1 cellular context compared by ENCODE assay signal in the genomic region with DNA sequence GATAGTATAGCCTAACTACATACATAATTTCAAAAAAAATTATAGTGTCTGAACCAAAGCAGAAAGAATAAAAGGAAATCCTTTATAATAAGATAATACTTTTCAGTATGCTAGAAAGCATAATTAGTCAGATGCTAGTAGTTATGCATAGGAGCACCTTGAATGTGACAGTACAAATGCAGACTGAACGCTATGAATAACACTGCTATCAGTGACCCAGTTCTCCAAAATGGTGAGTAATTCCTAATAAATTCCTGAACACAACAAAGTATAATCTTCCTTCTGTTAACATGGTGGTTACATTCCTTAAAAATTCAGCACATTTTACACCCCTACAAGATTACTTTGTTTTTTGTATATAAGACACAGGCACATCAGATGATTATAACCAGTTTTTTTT.
TF ChIP-seq lines count a peak whose summit lies in the region.

No MANE protein-coding gene starts in this region.

TF ChIP-seq in K562, 482 proteins besides CTCF, POLR2A, EP300 and RAD21:
- TF ChIP-seq CXXC5 (CRISPR knock-in tag; IDR thresholded peaks at IDR 0.05), result no peak
- TF ChIP-seq EP400 (IDR thresholded peaks at IDR 0.05), result no peak
- no peak for TF ChIP-seq NR4A1 (CRISPR knock-in tag; IDR thresholded peaks at IDR 0.05)
- no peak for TF ChIP-seq NR4A1 (tag; IDR thresholded peaks at IDR 0.05)
- no peak for TF ChIP-seq KAT8 (IDR thresholded peaks at IDR 0.05; ENCODE audit: low read depth)
- TF ChIP-seq CBFB (CRISPR knock-in tag; IDR thresholded peaks at IDR 0.05), result no peak
- no peak for TF ChIP-seq EHMT2 (IDR thresholded peaks at IDR 0.05)
- no peak for TF ChIP-seq ZNF41 (CRISPR knock-in tag; conservative IDR thresholded peaks at IDR 0.05)
- no peak for TF ChIP-seq RBM39 (optimal IDR thresholded peaks at IDR 0.05; ENCODE audit: low read depth, low read length)
- no peak for TF ChIP-seq ZNF165 (CRISPR knock-in tag; IDR thresholded peaks at IDR 0.05; ENCODE audit: borderline replicate concordance)
- no peak for TF ChIP-seq ATF1 (CRISPR knock-in tag; IDR thresholded peaks at IDR 0.05)
- no peak for TF ChIP-seq ATF1 (tag; IDR thresholded peaks at IDR 0.05)
- TF ChIP-seq PURB (CRISPR knock-in tag; IDR thresholded peaks at IDR 0.05; ENCODE audit: low read depth), result no peak
- TF ChIP-seq ZNF3 (CRISPR knock-in tag; IDR thresholded peaks at IDR 0.05), result no peak
- no peak for TF ChIP-seq ZFPM2 (CRISPR knock-in tag; IDR thresholded peaks at IDR 0.05)
- TF ChIP-seq, protein P1, sequence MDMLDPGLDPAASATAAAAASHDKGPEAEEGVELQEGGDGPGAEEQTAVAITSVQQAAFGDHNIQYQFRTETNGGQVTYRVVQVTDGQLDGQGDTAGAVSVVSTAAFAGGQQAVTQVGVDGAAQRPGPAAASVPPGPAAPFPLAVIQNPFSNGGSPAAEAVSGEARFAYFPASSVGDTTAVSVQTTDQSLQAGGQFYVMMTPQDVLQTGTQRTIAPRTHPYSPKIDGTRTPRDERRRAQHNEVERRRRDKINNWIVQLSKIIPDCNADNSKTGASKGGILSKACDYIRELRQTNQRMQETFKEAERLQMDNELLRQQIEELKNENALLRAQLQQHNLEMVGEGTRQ (CRISPR knock-in tag; IDR thresholded peaks at IDR 0.05), result no peak
- TF ChIP-seq MXI1 (IDR thresholded peaks at IDR 0.05; ENCODE audit: low read depth, low read length), result no peak
- TF ChIP-seq FOXK1 (CRISPR knock-in tag; IDR thresholded peaks at IDR 0.05; ENCODE audit: borderline replicate concordance), result no peak
- TF ChIP-seq, protein P2, sequence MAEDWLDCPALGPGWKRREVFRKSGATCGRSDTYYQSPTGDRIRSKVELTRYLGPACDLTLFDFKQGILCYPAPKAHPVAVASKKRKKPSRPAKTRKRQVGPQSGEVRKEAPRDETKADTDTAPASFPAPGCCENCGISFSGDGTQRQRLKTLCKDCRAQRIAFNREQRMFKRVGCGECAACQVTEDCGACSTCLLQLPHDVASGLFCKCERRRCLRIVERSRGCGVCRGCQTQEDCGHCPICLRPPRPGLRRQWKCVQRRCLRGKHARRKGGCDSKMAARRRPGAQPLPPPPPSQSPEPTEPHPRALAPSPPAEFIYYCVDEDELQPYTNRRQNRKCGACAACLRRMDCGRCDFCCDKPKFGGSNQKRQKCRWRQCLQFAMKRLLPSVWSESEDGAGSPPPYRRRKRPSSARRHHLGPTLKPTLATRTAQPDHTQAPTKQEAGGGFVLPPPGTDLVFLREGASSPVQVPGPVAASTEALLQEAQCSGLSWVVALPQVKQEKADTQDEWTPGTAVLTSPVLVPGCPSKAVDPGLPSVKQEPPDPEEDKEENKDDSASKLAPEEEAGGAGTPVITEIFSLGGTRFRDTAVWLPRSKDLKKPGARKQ (CRISPR knock-in tag; IDR thresholded peaks at IDR 0.05), result no peak
- no peak for TF ChIP-seq KAT2B (IDR thresholded peaks at IDR 0.05; ENCODE audit: low read depth, low read length)
- no peak for TF ChIP-seq MAZ (CRISPR knock-in tag; conservative IDR thresholded peaks at IDR 0.05 in 1 of 2, IDR thresholded peaks at IDR 0.05 in 1 of 2)
